Comparison of ENCODE assay signal across 26 cellular contexts in genomic region chr11:61853698-61854169, GRCh38. TPM values are rescaled to one million over a fixed set of nuclear protein-coding genes. Genes with fewer than 3 reads are reported as not detected.
A peak's percentile ranks its signal among the peaks of the same experiment; 100 is the strongest.
DNase-seq lines count a peak whose midpoint lies in the region; ATAC-seq and TF ChIP-seq lines count a peak whose summit lies in the region.
"Had no signal": no experiment of that assay in that cellular context is flagged by ENCODE, and none has a peak within 500 bp of the region (broad histone marks: within the 10 kb centered on the region; RNA-seq: fewer than 3 reads in every experiment).

No MANE protein-coding gene starts in this region.

- H3K4me1 ChIP-seq in prostate gland (replicated peaks): peaks cover 4% of the 10 kb centered on the region
- H3K4me1 ChIP-seq: stomach, upper lobe of left lung had no signal

- H3K9me3 ChIP-seq in prostate gland: no peaks in the 10 kb centered on the region
- H3K9me3 ChIP-seq: ovary, sigmoid colon, stomach, upper lobe of left lung had no signal

- no peak overlapping the region for H3K4me3 ChIP-seq in prostate gland
- H3K4me3 ChIP-seq: ovary, sigmoid colon, stomach, upper lobe of left lung had no signal

- no peak for TF ChIP-seq POLR2A in prostate gland (IDR thresholded peaks at IDR 0.05)
- TF ChIP-seq POLR2A in GM18505 (IDR thresholded peaks at IDR 0.05; ENCODE audit: borderline replicate concordance, extremely low read depth, insufficient read depth, insufficient read length): no peak

- ATAC-seq in left ventricle myocardium superior (peak; percentile 31), GM18505 (IDR thresholded peaks at IDR 0.05; ENCODE audit: unreplicated experiment) (no peak), GM18909 (IDR thresholded peaks at IDR 0.05; ENCODE audit: poor library complexity, unreplicated experiment) (no peak)
- ATAC-seq: naive thymus-derived CD8-positive, alpha-beta T cell; Panc1 had no signal

- peak; percentile 74 for DNase-seq in Ammon's horn (ENCODE audit: low spot score)
- DNase-seq in amygdala (lab: John Stamatoyannopoulos, UW): peak in 36 of 56 donors; percentile 23 to 82 (median 56)
- no peak for DNase-seq in left ventricle myocardium superior
- peak; percentile 28 for DNase-seq in prostate gland (ENCODE audit: low spot score)
- DNase-seq in amniotic stem cell (lab: John Stamatoyannopoulos, UW): no peak
- no peak for DNase-seq in SW480 (ENCODE audit: low spot score)
- DNase-seq: activated naive CD4-positive, alpha-beta T cell treated with Interleukin-2 at 50 U/mL for 16 hours; activated T-cell treated with anti-CD3 and anti-CD28 coated beads, Interleukin-2, amount 50 U/mL, for 48 hours; central memory CD4-positive, alpha-beta T cell; dermis blood vessel endothelial cell; DMS79 treated with DMSO at 0.1 percent for 48 hours; GOT3; naive thymus-derived CD8-positive, alpha-beta T cell; NCI-H1694; NCI-H2171; NCI-H524; ovary; sigmoid colon; stomach; T-helper 2 cell had no signal

- 68% methylated on average over 13 of the region's 13 CpGs for WGBS in prostate gland

- H3K27me3 ChIP-seq in prostate gland (replicated peaks; ENCODE audit: insufficient read depth): no peaks in the 10 kb centered on the region
- H3K27me3 ChIP-seq: ovary, sigmoid colon, stomach, upper lobe of left lung had no signal

- peaks cover 0 to 5% of the 10 kb centered on the region in 2 donors for H3K36me3 ChIP-seq in prostate gland
- H3K36me3 ChIP-seq: ovary had no signal

- intact Hi-C loops in left ventricle myocardium superior (cut with micrococcal nuclease) (no loop called here), prostate gland (cut with DNase I) (no loop called here)

- peak overlapping the region in 1 of 2 donors; percentile 31 for H3K27ac ChIP-seq in prostate gland
- H3K27ac ChIP-seq: C4-2B, KMS-11, ovary, stomach, upper lobe of left lung had no signal

- no peak for TF ChIP-seq CTCF in prostate gland (IDR thresholded peaks at IDR 0.05)

RNA-seq across cellular contexts. Expression of gene FADS2, which starts 25.6 kb away (rescaled TPM):
- total RNA-seq in left ventricle myocardium superior (24.7 TPM), prostate gland (100 to 1,000 TPM in 1 of 2 donors, 10 to 100 TPM in 1; 67.5 to 213 TPM)
- total RNA-seq: naive thymus-derived CD8-positive, alpha-beta T cell had no signal

RNA-seq across cellular contexts. Expression of gene FADS1, which starts 36.9 kb away (rescaled TPM):
- total RNA-seq in left ventricle myocardium superior (26.3 TPM), prostate gland (10 to 100 TPM; 15.0 to 38.7 TPM)

RNA-seq across cellular contexts. Expression of gene FADS3, which starts 37.6 kb away (rescaled TPM):
- total RNA-seq in left ventricle myocardium superior (69.7 TPM), prostate gland (10 to 100 TPM; 18.5 to 74.9 TPM)

Comparison
In these comparisons a context has a peak if more than half of its experiments do, and no peak if none do; other contexts are left out.
1. DNase-seq: peak in Ammon's horn (single experiment), amygdala (36 of 56) and prostate gland (single experiment); none in left ventricle myocardium superior (single experiment), amniotic stem cell (single experiment) and SW480 (single experiment).